11 cellular contexts compared by ENCODE assay signal in genomic region chr2:174038472-174038871, GRCh38.
DNase-seq lines count a peak whose midpoint lies in the region; ATAC-seq and TF ChIP-seq lines count a peak whose summit lies in the region.
"Had no signal": no experiment of that assay in that cellular context is flagged by ENCODE, and none has a peak within 500 bp of the region (broad histone marks: within the 10 kb centered on the region; RNA-seq: fewer than 3 reads in every experiment).

No MANE protein-coding gene starts in this region.

- no peak for TF ChIP-seq CTCF in nephron progenitor cell (IDR thresholded peaks at IDR 0.05)

- peak overlapping the region; percentile 54 to 96 (median 90) for H3K27ac Mint-ChIP-seq in naive thymus-derived CD8-positive, alpha-beta T cell
- no peak overlapping the region for H3K27ac Mint-ChIP-seq in nephron progenitor cell

- peaks cover 9 to 13% (median 10%) of the 10 kb centered on the region in 4 donors for H3K4me1 Mint-ChIP-seq in naive thymus-derived CD8-positive, alpha-beta T cell
- H3K4me1 Mint-ChIP-seq in nephron progenitor cell = peaks cover 15% of the 10 kb centered on the region

- DNase-seq in SIG-M5 treated with dmso at 0.1 percent for 504 hours (lab: John Stamatoyannopoulos, UW; ENCODE audit: unreplicated experiment) (peak; percentile 86), NCI-H2081 (lab: John Stamatoyannopoulos, UW) (no peak), nephron progenitor cell (no peak), retina (no peak)
- no peak for DNase-seq in naive thymus-derived CD8-positive, alpha-beta T cell
- DNase-seq: DMS53, NCI-H1048, NCI-H524 had no signal

- H3K9me3 Mint-ChIP-seq in naive thymus-derived CD8-positive, alpha-beta T cell = no peaks in the 10 kb centered on the region
- H3K9me3 Mint-ChIP-seq in nephron progenitor cell = no peaks in the 10 kb centered on the region

- POLR2A ChIA-PET in naive thymus-derived CD8-positive, alpha-beta T cell (lab: Charles Lee) = interaction anchor here (0.7 to 1.2 kb wide), 3 partner anchors 73 to 77 kb away, joined by 3 to 4 read pairs (median 4); partner anchors contain the start of gene SP3

- no peak overlapping the region for H3K4me3 Mint-ChIP-seq in naive thymus-derived CD8-positive, alpha-beta T cell
- H3K4me3 Mint-ChIP-seq in nephron progenitor cell = no peak overlapping the region

- H3K27me3 Mint-ChIP-seq in naive thymus-derived CD8-positive, alpha-beta T cell = peaks cover 0 to 15% (median 6%) of the 10 kb centered on the region in 5 donors
- peaks cover 10% of the 10 kb centered on the region for H3K27me3 Mint-ChIP-seq in nephron progenitor cell (ENCODE audit: low read depth, poor library complexity)

- no peaks in the 10 kb centered on the region for H3K36me3 Mint-ChIP-seq in naive thymus-derived CD8-positive, alpha-beta T cell
- H3K36me3 Mint-ChIP-seq in nephron progenitor cell (ENCODE audit: low read depth) = no peaks in the 10 kb centered on the region

- ATAC-seq in GM18517 (IDR thresholded peaks at IDR 0.05; ENCODE audit: unreplicated experiment) (peak; percentile 34), HG02852 (IDR thresholded peaks at IDR 0.05; ENCODE audit: unreplicated experiment) (peak; percentile 42), GM21526 (IDR thresholded peaks at IDR 0.05; ENCODE audit: low FRiP score, unreplicated experiment) (no peak)
- no peak for ATAC-seq in naive thymus-derived CD8-positive, alpha-beta T cell

Comparison
In these comparisons a context has a peak if more than half of its experiments do, and no peak if none do; other contexts are left out.
1. ATAC-seq: peak in GM18517 (single experiment) and HG02852 (single experiment); none in naive thymus-derived CD8-positive, alpha-beta T cell (0 of 2) and GM21526 (single experiment).